In the genomic region with DNA sequence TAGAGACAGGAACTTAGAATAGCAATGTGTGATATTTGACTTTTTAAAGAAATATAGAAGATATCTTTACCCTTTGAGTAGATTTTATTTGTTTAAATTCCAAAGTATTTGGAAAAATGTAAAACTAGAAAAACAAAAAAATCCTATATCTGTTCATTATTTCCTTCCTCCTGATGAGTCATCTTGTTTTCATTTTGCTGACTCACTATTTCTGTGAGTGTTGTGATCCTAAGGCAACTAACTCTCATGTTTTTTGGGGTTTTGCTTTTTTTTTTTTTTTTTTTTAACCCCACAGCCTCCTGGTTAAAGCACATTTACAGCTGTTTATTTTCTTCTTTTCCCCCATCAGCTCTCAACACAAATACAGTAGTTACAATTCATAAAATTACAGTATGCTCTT, we compare ENCODE assay signal across 1 cellular context.
TF ChIP-seq lines count a peak whose summit lies in the region.

No MANE protein-coding gene starts in this region.

TF ChIP-seq in A549, 52 proteins besides CTCF, POLR2A, EP300 and RAD21 (continued from another document):
- no peak for TF ChIP-seq GATA3 (IDR thresholded peaks at IDR 0.05; ENCODE audit: borderline replicate concordance)
- TF ChIP-seq, protein P1, sequence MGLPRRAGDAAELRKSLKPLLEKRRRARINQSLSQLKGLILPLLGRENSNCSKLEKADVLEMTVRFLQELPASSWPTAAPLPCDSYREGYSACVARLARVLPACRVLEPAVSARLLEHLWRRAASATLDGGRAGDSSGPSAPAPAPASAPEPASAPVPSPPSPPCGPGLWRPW (IDR thresholded peaks at IDR 0.05) = no peak
- TF ChIP-seq TFCP2L1 (CRISPR knock-in tag; IDR thresholded peaks at IDR 0.05) = no peak
- peak; percentile 96 for TF ChIP-seq MAFK (IDR thresholded peaks at IDR 0.05; ENCODE audit: partially characterized antibody)
- no peak for TF ChIP-seq NR3C1 (IDR thresholded peaks at IDR 0.05)
- 0 out of 2 replicates have a peak, but pooled peaks have one; percentile 8 for TF ChIP-seq FOSL2 (IDR thresholded peaks at IDR 0.05)
- TF ChIP-seq FOSL2 (CRISPR knock-in tag; IDR thresholded peaks at IDR 0.05) = peak; percentile 88
